ENCODE assay signal across 11 cellular contexts in genomic region chr9:79257215-79257614, GRCh38.
A peak's percentile ranks its signal among the peaks of the same experiment; 100 is the strongest.
DNase-seq lines count a peak whose midpoint lies in the region; TF ChIP-seq lines count a peak whose summit lies in the region.
"Had no signal": no experiment of that assay in that cellular context is flagged by ENCODE, and none has a peak within 500 bp of the region (broad histone marks: within the 10 kb centered on the region; RNA-seq: fewer than 3 reads in every experiment).

No MANE protein-coding gene starts in this region.

- TF ChIP-seq CTCF in WI38 (IDR thresholded peaks at IDR 0.05; ENCODE audit: low read depth, low read length) (no peak), smooth muscle cell (IDR thresholded peaks at IDR 0.05; ENCODE audit: borderline replicate concordance, insufficient read depth, poor library complexity, severe bottlenecking) (no peak), testis (IDR thresholded peaks at IDR 0.05) (no peak)

- H3K79me2 ChIP-seq in smooth muscle cell (ENCODE audit: low read depth) = no peaks in the 10 kb centered on the region

- no peak for TF ChIP-seq POLR2A in testis (IDR thresholded peaks at IDR 0.05)

- H3K27me3 ChIP-seq in smooth muscle cell (ENCODE audit: low read depth) (peaks cover 33% of the 10 kb centered on the region), testis (no peaks in the 10 kb centered on the region)

- no peaks in the 10 kb centered on the region for H3K9me3 ChIP-seq in smooth muscle cell (replicated peaks; ENCODE audit: low read depth)
- H3K9me3 ChIP-seq in testis = no peaks in the 10 kb centered on the region

- H3K36me3 ChIP-seq in smooth muscle cell (ENCODE audit: low read depth) = no peaks in the 10 kb centered on the region
- no peaks in the 10 kb centered on the region for H3K36me3 ChIP-seq in testis (ENCODE audit: low read depth, missing control alignments)

- peaks cover 11% of the 10 kb centered on the region for H3F3A ChIP-seq in smooth muscle cell (ENCODE audit: low read depth)

- no peak overlapping the region for H3K27ac ChIP-seq in smooth muscle cell (ENCODE audit: low read depth)
- no peak overlapping the region for H3K27ac ChIP-seq in testis
- H3K27ac ChIP-seq: 22Rv1 had no signal

- H3K9ac ChIP-seq in smooth muscle cell (ENCODE audit: low read depth) = no peak overlapping the region

- DNase-seq in DMS 273 (lab: John Stamatoyannopoulos, UW; ENCODE audit: unreplicated experiment) (peak; percentile 30), DMS 273 treated with DMSO at 0.1 percent for 48 hours (lab: John Stamatoyannopoulos, UW) (no peak), islet precursor cell (peak; percentile 63), smooth muscle cell (lab: John Stamatoyannopoulos, UW; ENCODE audit: unreplicated experiment) (no peak), NCI-H1417 treated with DMSO at 0.1 percent for 48 hours (lab: John Stamatoyannopoulos, UW) (no peak), testis (no peak), NCI-H774 (lab: John Stamatoyannopoulos, UW) (no peak)
- DNase-seq: aorta, NCI-H524 treated with DMSO at 0.1 percent for 48 hours had no signal

- 47% methylated on average over 14 of the region's 14 CpGs for WGBS in smooth muscle cell (ENCODE audit: low lambda C conversion rate)
- WGBS in testis, 2 donors = 8 to 14% methylated on average over 6 to 14 of the region's 14 CpGs

- H4K20me1 ChIP-seq in smooth muscle cell (ENCODE audit: low read depth) = no peaks in the 10 kb centered on the region

- peak overlapping the region; percentile 17; the same call in 1 of the 2 replicates for H3K4me3 ChIP-seq in WI38 (ENCODE audit: low read depth, low read length)
- peak overlapping the region; percentile 30 for H3K4me3 ChIP-seq in smooth muscle cell
- peak overlapping the region in 1 of 2 donors; percentile 5 for H3K4me3 ChIP-seq in testis

- peak overlapping the region; percentile 78 for H3K4me2 ChIP-seq in smooth muscle cell

- intact Hi-C loops in testis (cut with DNase I; ENCODE audit: low total_unique reads) = no loop called here

- no peak overlapping the region for H2AFZ ChIP-seq in smooth muscle cell (ENCODE audit: low read depth)

- H3K4me1 ChIP-seq in smooth muscle cell (ENCODE audit: low read depth) (peaks cover 34% of the 10 kb centered on the region), testis (no peaks in the 10 kb centered on the region)

Comparison
In these comparisons a context has a peak if more than half of its experiments do, and no peak if none do; other contexts are left out.
1. DNase-seq: peak in DMS 273 (single experiment) and islet precursor cell (single experiment); none in DMS 273 treated with DMSO at 0.1 percent for 48 hours (single experiment), smooth muscle cell (single experiment), NCI-H1417 treated with DMSO at 0.1 percent for 48 hours (single experiment), testis (single experiment) and NCI-H774 (single experiment).